11 cellular contexts compared by ENCODE assay signal in the genomic region with DNA sequence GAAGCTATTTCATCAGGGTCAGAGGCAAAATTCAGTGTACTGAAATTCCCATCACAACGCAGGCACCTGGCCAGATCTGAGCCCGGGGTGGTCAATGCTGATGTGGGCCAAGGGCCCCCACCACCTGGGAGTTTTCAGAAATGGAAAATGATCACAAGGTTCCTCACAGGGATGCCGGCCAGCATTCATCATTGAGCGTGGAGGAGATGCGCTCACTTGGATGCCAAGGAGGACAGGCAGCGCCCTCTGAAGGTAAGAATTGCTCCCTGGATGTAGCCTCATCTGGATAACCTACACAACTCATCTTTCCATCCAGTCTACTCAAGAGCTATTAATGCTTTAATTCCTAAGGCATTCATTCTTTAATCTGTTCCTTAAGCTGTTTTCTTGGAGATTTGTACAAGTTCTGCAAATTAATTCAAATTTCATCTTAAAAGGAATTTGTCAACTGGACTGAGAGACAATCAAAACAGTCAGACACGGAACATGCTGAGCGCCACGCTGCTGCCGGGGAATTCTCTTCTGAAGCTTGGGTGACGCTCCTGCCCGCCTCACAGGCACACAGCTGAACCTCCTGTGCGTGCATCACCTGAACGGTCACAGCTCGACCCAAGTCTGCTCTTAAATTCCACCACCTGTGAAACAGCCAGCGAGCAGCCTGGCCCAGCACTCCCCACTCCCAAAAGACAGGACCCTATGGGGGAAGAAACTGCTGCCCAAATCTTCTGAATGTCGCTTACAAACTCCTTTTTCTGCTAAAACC.
DNase-seq lines count a peak whose midpoint lies in the region; FAIRE-seq and TF ChIP-seq lines count a peak whose summit lies in the region.
"Had no signal": no experiment of that assay in that cellular context is flagged by ENCODE, and none has a peak within 500 bp of the region (broad histone marks: within the 10 kb centered on the region; RNA-seq: fewer than 3 reads in every experiment).

No MANE protein-coding gene starts in this region.

- H3K9me3 Mint-ChIP-seq in HFFc6 (no peaks in the 10 kb centered on the region), neural progenitor cell (no peaks in the 10 kb centered on the region)
- H3K9me3 Mint-ChIP-seq: dendritic cell treated with granulocyte-macrophage colony-stimulating factor and Interleukin-4, amounts not matched to agents 40 ng/mL and 50 ng/mL, for 4 days had no signal

- no peak overlapping the region for H3K14ac ChIP-seq in H1 (ENCODE audit: insufficient read length)
- H3K14ac ChIP-seq in trophoblast cell (ENCODE audit: low read length), result no peak overlapping the region

- DNase-seq in AG10803 (ENCODE audit: low read depth), result no peak
- DNase-seq in HFFc6, result no peak
- DNase-seq in H1 (ENCODE audit: low read depth in 1 of 2, low spot score in 2 of 2), result peak in 1 of 2 experiments; percentile 55
- peak; percentile 37 for DNase-seq in neural progenitor cell (ENCODE audit: low spot score)
- DNase-seq in NAMALWA (ENCODE audit: low spot score), result no peak
- no peak for DNase-seq in activated gamma-delta T cell (lab: John Stamatoyannopoulos, UW)
- no peak for DNase-seq in OCI-M1 (lab: John Stamatoyannopoulos, UW)
- no peak for DNase-seq in trophoblast cell
- DNase-seq: Calu3, SW 1271 had no signal

- H3K9ac ChIP-seq in H1 (replicated peaks in 1 of 4; ENCODE audit: extremely low read depth in 1 of 4, low read depth in 3 of 4, low read length in 3 of 4) (no peak overlapping the region), neural progenitor cell (no peak overlapping the region), trophoblast cell (ENCODE audit: low read length) (no peak overlapping the region)

- H4K8ac ChIP-seq in H1 (ENCODE audit: extremely low read depth, insufficient read depth, low read length) (no peak overlapping the region), trophoblast cell (ENCODE audit: low read depth, low read length) (no peak overlapping the region)

- no peak overlapping the region for H3K4me2 ChIP-seq in H1 (ENCODE audit: insufficient read depth in 1 of 2, low read depth in 2 of 2, low read length in 2 of 2)
- H3K4me2 ChIP-seq in neural progenitor cell, result no peak overlapping the region
- no peak overlapping the region for H3K4me2 ChIP-seq in trophoblast cell (ENCODE audit: low read length)

- H3K4me3 Mint-ChIP-seq in HFFc6 (no peak overlapping the region), neural progenitor cell (no peak overlapping the region)
- H3K4me3 Mint-ChIP-seq: dendritic cell treated with granulocyte-macrophage colony-stimulating factor and Interleukin-4, amounts not matched to agents 40 ng/mL and 50 ng/mL, for 4 days had no signal

- CTCF ChIA-PET in H1 (lab: Charles Lee; ENCODE audit: partially characterized antibody), result interaction anchor here (0.7 to 4.3 kb wide), 29 partner anchors 8 to 176 kb away, joined by 3 to 39 read pairs (median 4); no protein-coding TSS in a partner anchor

- H3K36me3 ChIP-seq in H1 (ENCODE audit: control insufficient read depth in 2 of 4, insufficient read depth in 4 of 4, low read length in 3 of 4), result peaks cover 2 to 8% (median 6%) of the 10 kb centered on the region in 4 experiments; a peak in 7 of 8 replicates
- peaks cover under 1% of the 10 kb centered on the region for H3K36me3 ChIP-seq in neural progenitor cell
- peaks cover 4% of the 10 kb centered on the region in 2 experiments for H3K36me3 ChIP-seq in trophoblast cell (ENCODE audit: control insufficient read depth in 1 of 2, insufficient read depth in 2 of 2, low read length in 2 of 2)

- no peak overlapping the region for H3K4me3 ChIP-seq in AG10803 (ENCODE audit: low read length)
- H3K4me3 ChIP-seq in H1 (ENCODE audit: extremely low read depth in 1 of 4, insufficient read depth in 2 of 4, low read depth in 3 of 4, low read length in 4 of 4), result no peak overlapping the region
- H3K4me3 ChIP-seq in neural progenitor cell, result no peak overlapping the region
- no peak overlapping the region for H3K4me3 ChIP-seq in trophoblast cell (ENCODE audit: low read depth, low read length)

- H3K27ac Mint-ChIP-seq in HFFc6 (no peak overlapping the region), neural progenitor cell (peak overlapping the region; percentile 53)
- H3K27ac Mint-ChIP-seq: dendritic cell treated with granulocyte-macrophage colony-stimulating factor and Interleukin-4, amounts not matched to agents 40 ng/mL and 50 ng/mL, for 4 days had no signal

- no peaks in the 10 kb centered on the region for H3F3A ChIP-seq in neural progenitor cell (ENCODE audit: low read depth)

- POLR2A ChIA-PET in H1 (lab: Charles Lee; ENCODE audit: partially characterized antibody), result interaction anchor here (0.6 to 1.3 kb wide), 2 partner anchors 208 to 993 kb away, joined by 3 read pairs; no protein-coding TSS in a partner anchor

- no peak overlapping the region for H3K56ac ChIP-seq in H1 (replicated peaks; ENCODE audit: insufficient read length, low read depth, low read length)

- H3K36me3 Mint-ChIP-seq in HFFc6 (ENCODE audit: low read depth), result peaks cover 4% of the 10 kb centered on the region; the same call in 1 of the 2 replicates
- H3K36me3 Mint-ChIP-seq in neural progenitor cell, result peaks cover 12% of the 10 kb centered on the region

- H3K23me2 ChIP-seq in H1 (ENCODE audit: low read depth, low read length), result no peaks in the 10 kb centered on the region; the same call in 1 of the 2 replicates

- H3K23ac ChIP-seq in H1 (ENCODE audit: insufficient read length) (no peak overlapping the region), trophoblast cell (ENCODE audit: low read length) (no peak overlapping the region)

- H2BK5ac ChIP-seq in H1 (ENCODE audit: low read depth, low read length), result no peak overlapping the region
- H2BK5ac ChIP-seq in trophoblast cell (ENCODE audit: low read depth, low read length, poor library complexity), result no peak overlapping the region

- H4K91ac ChIP-seq in H1 (replicated peaks; ENCODE audit: insufficient read length, low read length), result no peak overlapping the region
- no peak overlapping the region for H4K91ac ChIP-seq in trophoblast cell (ENCODE audit: low read depth, low read length)

- TF ChIP-seq POLR2A in H1 (IDR thresholded peaks at IDR 0.05; ENCODE audit: control extremely low read depth in 1 of 2, low read depth in 2 of 2, low read length in 2 of 2), result no peak

- H3K79me1 ChIP-seq in H1 (ENCODE audit: low read depth, low read length) (0 out of 2 replicates have a peak, but pooled peaks cover 5% of the 10 kb centered on the region), trophoblast cell (ENCODE audit: low read length) (no peaks in the 10 kb centered on the region)

- H3K27me3 ChIP-seq in H1 (replicated peaks in 1 of 4; ENCODE audit: control insufficient read depth in 3 of 4, extremely low read depth in 1 of 4, insufficient read depth in 3 of 4, low read length in 3 of 4) (no peaks in the 10 kb centered on the region), neural progenitor cell (no peaks in the 10 kb centered on the region), trophoblast cell (ENCODE audit: insufficient read depth, low read length) (no peaks in the 10 kb centered on the region)

- 92% methylated on average over 17 of the region's 17 CpGs; no CpG with 5 or more reads in 1 of the 2 experiments for WGBS in H1 (ENCODE audit: extremely low coverage in 1 of 2, insufficient coverage in 1 of 2, insufficient read length in 1 of 2, insufficient replicate concordance in 2 of 2, low coverage in 1 of 2, low lambda C conversion rate in 2 of 2, missing lambda C conversion rate in 1 of 2), 2 experiments
- WGBS in trophoblast cell (ENCODE audit: extremely low coverage, insufficient coverage, insufficient read length), result no CpG with 5 or more reads among the region's 17 CpGs

- H3K27ac ChIP-seq in H1 (ENCODE audit: low read depth, low read length) (no peak overlapping the region), neural progenitor cell (peak overlapping the region; percentile 6), trophoblast cell (ENCODE audit: low read depth, low read length) (no peak overlapping the region)

- peak; percentile 53 to 60 for TF ChIP-seq RAD21 in H1 (IDR thresholded peaks at IDR 0.05 in 1 of 2, conservative IDR thresholded peaks at IDR 0.05 in 1 of 2; ENCODE audit: low read depth in 2 of 2, low read length in 2 of 2)

- H3K9me3 ChIP-seq in H1 (ENCODE audit: insufficient read depth in 2 of 2, low read depth in 1 of 2, low read length in 1 of 2) (peaks cover 0 to 6% of the 10 kb centered on the region in 2 experiments; a peak in 2 of 4 replicates), neural progenitor cell (ENCODE audit: low read depth) (no peaks in the 10 kb centered on the region), trophoblast cell (ENCODE audit: insufficient read depth, low read depth, low read length) (peaks cover 2% of the 10 kb centered on the region)

- H3K27me3 Mint-ChIP-seq in HFFc6 (ENCODE audit: insufficient read depth), result peaks cover 2% of the 10 kb centered on the region
- peaks cover 5% of the 10 kb centered on the region for H3K27me3 Mint-ChIP-seq in neural progenitor cell (ENCODE audit: insufficient read depth, low read depth)
- H3K27me3 Mint-ChIP-seq: dendritic cell treated with granulocyte-macrophage colony-stimulating factor and Interleukin-4, amounts not matched to agents 40 ng/mL and 50 ng/mL, for 4 days had no signal

- H4K5ac ChIP-seq in H1 (ENCODE audit: insufficient read length, low read depth, low read length), result no peak overlapping the region

- H4K12ac ChIP-seq in trophoblast cell (ENCODE audit: low read depth, low read length), result no peak overlapping the region

- no peak overlapping the region for H2BK12ac ChIP-seq in H1 (ENCODE audit: low read depth, low read length)
- no peak overlapping the region for H2BK12ac ChIP-seq in trophoblast cell (ENCODE audit: low read length)

- H4K20me1 ChIP-seq in H1 (replicated peaks in 1 of 2; ENCODE audit: control insufficient read depth in 1 of 2, insufficient read depth in 2 of 2, low read length in 2 of 2) (peaks cover 2 to 15% of the 10 kb centered on the region in 2 experiments), neural progenitor cell (ENCODE audit: low read depth) (peaks cover 29% of the 10 kb centered on the region)

- TF ChIP-seq EP300 in H1 (IDR thresholded peaks at IDR 0.05; ENCODE audit: borderline replicate concordance in 1 of 2, low read depth in 2 of 2, low read length in 2 of 2), result no peak

- H2BK15ac ChIP-seq in H1 (ENCODE audit: low read length), result no peak overlapping the region

- H3K79me2 ChIP-seq in H1 (ENCODE audit: control insufficient read depth in 1 of 2, insufficient read depth in 2 of 2, low read length in 2 of 2), result no peaks in the 10 kb centered on the region; a peak in 2 of 4 replicates
- peaks cover 17% of the 10 kb centered on the region for H3K79me2 ChIP-seq in neural progenitor cell (ENCODE audit: low read depth)
- H3K79me2 ChIP-seq in trophoblast cell (ENCODE audit: control insufficient read depth, insufficient read depth, low read length, poor library complexity), result no peaks in the 10 kb centered on the region

- H3K18ac ChIP-seq in H1 (ENCODE audit: extremely low read depth, low read length), result no peak overlapping the region
- no peak overlapping the region for H3K18ac ChIP-seq in trophoblast cell (ENCODE audit: low read length)

- TF ChIP-seq CTCF in AG10803 (conservative IDR thresholded peaks at IDR 0.05; ENCODE audit: low read length) (peak; percentile 26), HFFc6 (IDR thresholded peaks at IDR 0.05) (peak; percentile 35; the same call in 1 of the 2 replicates), H1 (IDR thresholded peaks at IDR 0.05; ENCODE audit: control extremely low read depth in 1 of 3, insufficient read depth in 1 of 3, low read depth in 1 of 3, low read length in 3 of 3) (peak; percentile 49 to 74 (median 69)), neural progenitor cell (IDR thresholded peaks at IDR 0.05) (peak; percentile 51)

- no peak overlapping the region for H2BK20ac ChIP-seq in H1 (ENCODE audit: low read length)

- H3K4me1 ChIP-seq in H1 (replicated peaks in 1 of 4; ENCODE audit: control insufficient read depth in 3 of 4, insufficient read depth in 4 of 4, low read length in 3 of 4) (peaks cover 0 to 4% (median under 1%) of the 10 kb centered on the region in 4 experiments; a peak in 2 of 7 replicates), neural progenitor cell (peaks cover 5% of the 10 kb centered on the region), trophoblast cell (ENCODE audit: control insufficient read depth in 1 of 2, insufficient read depth in 2 of 2, low read length in 2 of 2) (peaks cover 2 to 3% of the 10 kb centered on the region in 2 experiments)

- no peak overlapping the region for H2AFZ ChIP-seq in H1 (ENCODE audit: low read length)
- no peak overlapping the region for H2AFZ ChIP-seq in neural progenitor cell (replicated peaks)
- no peak overlapping the region for H2AFZ ChIP-seq in trophoblast cell (ENCODE audit: insufficient read depth, low read length, poor library complexity)

- peak; percentile 62 for FAIRE-seq in H1 (lab: Jason Lieb, UNC)

- H2BK120ac ChIP-seq in H1 (replicated peaks; ENCODE audit: low read depth, low read length) (no peak overlapping the region), trophoblast cell (ENCODE audit: insufficient read depth, low read length, poor library complexity) (no peak overlapping the region)

- no peaks in the 10 kb centered on the region for H3K4me1 Mint-ChIP-seq in HFFc6 (ENCODE audit: low read depth)
- H3K4me1 Mint-ChIP-seq in neural progenitor cell, result peaks cover 56% of the 10 kb centered on the region

- H3K4ac ChIP-seq in H1 (replicated peaks; ENCODE audit: insufficient read length, low read depth, low read length) (no peak overlapping the region), trophoblast cell (ENCODE audit: low read depth, low read length) (no peak overlapping the region)

- H2AK5ac ChIP-seq in H1 (ENCODE audit: low read depth, low read length) (no peak overlapping the region), trophoblast cell (ENCODE audit: low read length) (no peak overlapping the region)
